In the genomic region with DNA sequence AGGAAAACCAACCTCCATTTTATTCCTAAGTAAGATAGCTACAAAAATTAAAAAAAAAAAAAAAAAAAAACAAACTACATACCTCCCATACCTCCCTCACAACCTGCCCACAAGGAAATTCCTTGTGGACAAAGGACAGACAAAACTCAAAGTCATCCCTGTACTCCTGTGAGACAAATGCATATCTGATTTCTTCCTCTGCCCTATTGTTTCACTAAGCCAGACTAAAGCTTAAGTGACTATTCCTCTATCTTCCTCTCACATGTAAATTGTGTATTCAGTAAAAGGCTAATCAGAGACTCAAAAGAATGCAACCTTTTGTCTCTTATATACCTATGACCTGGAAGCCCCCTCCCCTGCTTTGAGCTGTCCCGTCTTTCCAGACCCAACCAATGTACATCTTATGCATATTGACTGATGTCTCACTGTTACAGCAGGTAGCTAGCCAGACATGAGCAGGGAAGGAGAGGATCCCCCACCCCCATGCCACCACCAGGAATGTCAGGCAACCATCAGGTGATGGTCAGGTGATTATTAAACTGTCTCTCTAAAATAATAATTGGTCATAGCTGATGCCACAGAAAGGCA, we compare ENCODE assay signal across 18 cellular contexts.
DNase-seq lines count a peak whose midpoint lies in the region; TF ChIP-seq lines count a peak whose summit lies in the region.
"Had no signal": no experiment of that assay in that cellular context is flagged by ENCODE, and none has a peak within 500 bp of the region (broad histone marks: within the 10 kb centered on the region; RNA-seq: fewer than 3 reads in every experiment).

No MANE protein-coding gene starts in this region.

- peaks cover 12% of the 10 kb centered on the region for H3K9me3 Mint-ChIP-seq in chondrocyte (ENCODE audit: low read depth)
- H3K9me3 Mint-ChIP-seq in osteocyte (ENCODE audit: unreplicated experiment): peaks cover 21% of the 10 kb centered on the region

- no peak overlapping the region for H3K4me3 Mint-ChIP-seq in chondrocyte (ENCODE audit: unreplicated experiment)
- no peak overlapping the region for H3K4me3 Mint-ChIP-seq in osteocyte (ENCODE audit: unreplicated experiment)

- no peak overlapping the region for H3K27ac ChIP-seq in substantia nigra (ENCODE audit: low read depth, low read length, poor library complexity, severe bottlenecking)
- H3K27ac ChIP-seq: RWPE1, SJCRH30 had no signal

- peak; percentile 60 for DNase-seq in EH (ENCODE audit: low read depth)
- DNase-seq in HT1080 (ENCODE audit: low read depth): peak; percentile 8
- no peak for DNase-seq in chondrocyte (ENCODE audit: low spot score)
- DNase-seq in osteocyte (ENCODE audit: extremely low spot score, unreplicated experiment): no peak
- DNase-seq in substantia nigra (lab: John Stamatoyannopoulos, UW): no peak
- DNase-seq in NCI-H748 (lab: John Stamatoyannopoulos, UW; ENCODE audit: unreplicated experiment): no peak
- no peak for DNase-seq in H4 (ENCODE audit: low spot score)
- DNase-seq in GM10266 (ENCODE audit: extremely low spot score): no peak
- DNase-seq: AML-193, Caco-2, GOT3, KBM-7, MM.1S, NCI-H1105 treated with DMSO at 0.1 percent for 48 hours, NCI-H187 treated with DMSO at 0.1 percent for 48 hours, NCI-H510A treated with DMSO at 0.1 percent for 48 hours, SJCRH30 had no signal

- H3K4me1 Mint-ChIP-seq in chondrocyte (ENCODE audit: low read depth): peaks cover 20% of the 10 kb centered on the region
- H3K4me1 Mint-ChIP-seq in osteocyte (ENCODE audit: unreplicated experiment): peaks cover 22% of the 10 kb centered on the region

- H3K36me3 Mint-ChIP-seq in chondrocyte (ENCODE audit: low read depth) (peaks cover 6% of the 10 kb centered on the region), osteocyte (ENCODE audit: unreplicated experiment) (peaks cover 24% of the 10 kb centered on the region)

- TF ChIP-seq CTCF in chondrocyte (IDR thresholded peaks at IDR 0.05): no peak
- no peak for TF ChIP-seq CTCF in osteocyte (IDR thresholded peaks at IDR 0.05)
- no peak for TF ChIP-seq CTCF in GM10266 (IDR thresholded peaks at IDR 0.05; ENCODE audit: control insufficient read depth, insufficient read depth, low read depth, missing control alignments)

- peak overlapping the region; percentile 52 for H3K27ac Mint-ChIP-seq in chondrocyte (ENCODE audit: unreplicated experiment)
- H3K27ac Mint-ChIP-seq in osteocyte (ENCODE audit: unreplicated experiment): peak overlapping the region; percentile 35

- H3K27me3 Mint-ChIP-seq in chondrocyte (ENCODE audit: low read depth) (no peaks in the 10 kb centered on the region), osteocyte (ENCODE audit: unreplicated experiment) (no peaks in the 10 kb centered on the region)

Comparison
In these comparisons a context has a peak if more than half of its experiments do, and no peak if none do; other contexts are left out.
1. DNase-seq: peak in EH (single experiment) and HT1080 (single experiment); none in chondrocyte (single experiment), osteocyte (single experiment), substantia nigra (0 of 49), NCI-H748 (single experiment), H4 (single experiment) and GM10266 (single experiment).